8 cellular contexts compared by ENCODE assay signal in the genomic region with DNA sequence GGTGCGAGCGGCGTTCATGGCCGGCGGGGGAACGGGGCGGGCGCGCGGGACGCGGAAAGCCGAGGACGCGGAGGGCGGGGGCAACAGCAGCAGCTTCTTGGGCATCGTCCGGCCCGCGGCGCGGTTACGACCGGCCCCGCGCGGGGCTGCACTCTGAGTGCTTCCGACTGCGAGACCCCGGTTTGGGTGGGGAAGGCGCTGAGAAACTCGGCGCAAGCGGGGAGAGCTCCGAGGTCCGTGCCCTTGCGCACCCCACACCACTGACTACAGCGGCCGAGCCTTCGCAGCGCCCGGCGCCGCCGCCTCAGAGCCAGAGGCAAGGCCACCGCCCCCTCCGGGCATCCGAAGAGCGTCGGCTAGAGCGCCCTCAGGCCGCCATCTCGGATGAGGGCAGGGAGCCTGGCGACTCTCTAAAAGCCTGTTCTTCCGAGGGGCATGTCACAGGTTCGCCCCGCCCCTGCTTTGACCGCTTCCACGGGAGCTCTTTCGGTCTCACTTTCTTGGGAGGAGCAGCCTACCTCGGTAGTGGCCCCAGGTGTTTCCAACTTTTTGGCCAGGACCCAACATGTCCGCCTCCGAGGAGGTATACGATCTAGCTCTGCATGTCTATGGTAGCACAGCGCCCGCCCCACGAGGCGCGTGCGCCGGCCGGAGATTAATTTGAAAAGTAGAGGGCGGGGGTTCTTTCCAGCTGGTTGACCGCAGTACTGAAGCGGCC. TPM values are rescaled to one million over a fixed set of nuclear protein-coding genes. Genes with fewer than 3 reads are reported as not detected.
DNase-seq lines count a peak whose midpoint lies in the region; ATAC-seq and TF ChIP-seq lines count a peak whose summit lies in the region.

A gene with protein sequence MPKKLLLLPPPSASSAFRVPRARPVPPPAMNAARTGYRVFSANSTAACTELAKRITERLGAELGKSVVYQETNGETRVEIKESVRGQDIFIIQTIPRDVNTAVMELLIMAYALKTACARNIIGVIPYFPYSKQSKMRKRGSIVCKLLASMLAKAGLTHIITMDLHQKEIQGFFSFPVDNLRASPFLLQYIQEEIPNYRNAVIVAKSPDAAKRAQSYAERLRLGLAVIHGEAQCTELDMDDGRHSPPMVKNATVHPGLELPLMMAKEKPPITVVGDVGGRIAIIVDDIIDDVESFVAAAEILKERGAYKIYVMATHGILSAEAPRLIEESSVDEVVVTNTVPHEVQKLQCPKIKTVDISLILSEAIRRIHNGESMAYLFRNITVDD (minus strand): TSS at position 318 of the 718 bp plus-strand sequence. CDS start 213 bp downstream, at position 105.

- TF ChIP-seq POLR2A in GM19193 (IDR thresholded peaks at IDR 0.05; ENCODE audit: extremely low read depth, insufficient read depth, insufficient read length), result peak; percentile 89

- peaks cover 3% of the 10 kb centered on the region for H3K36me3 Mint-ChIP-seq in activated CD4-positive, alpha-beta T cell treated with anti-CD3 and anti-CD28 coated beads, Interleukin-2, amount 10 ng/mL, durations not matched to agents 24 days and 14 days (ENCODE audit: low read depth)

- H3K36me3 ChIP-seq in BE2C (no peaks in the 10 kb centered on the region), left lung (no peaks in the 10 kb centered on the region)

- peak; percentile 52 for TF ChIP-seq CTCF in BE2C (IDR thresholded peaks at IDR 0.05; ENCODE audit: low read depth, low read length)
- peak; percentile 24 to 52 for TF ChIP-seq CTCF in left lung (IDR thresholded peaks at IDR 0.05)

- H3K27me3 ChIP-seq in BE2C (no peaks in the 10 kb centered on the region), left lung (no peaks in the 10 kb centered on the region)

- H3K9me3 ChIP-seq in BE2C (no peaks in the 10 kb centered on the region), left lung (no peaks in the 10 kb centered on the region)

- intact Hi-C loops in activated CD4-positive, alpha-beta T cell treated with anti-CD3 and anti-CD28 coated beads, Interleukin-2, amount 10 ng/mL, durations not matched to agents 24 days and 14 days (cut with micrococcal nuclease), result loop anchor here (1.0 to 5.0 kb wide), 2 partner anchors 32 to 281 kb away; a partner anchor contains a TSS
- intact Hi-C loops in left lung (cut with DNase I), result no loop called here

- peaks cover 25% of the 10 kb centered on the region for H3K4me1 Mint-ChIP-seq in activated CD4-positive, alpha-beta T cell treated with anti-CD3 and anti-CD28 coated beads, Interleukin-2, amount 10 ng/mL, durations not matched to agents 24 days and 14 days

- H3K27me3 Mint-ChIP-seq in activated CD4-positive, alpha-beta T cell treated with anti-CD3 and anti-CD28 coated beads, Interleukin-2, amount 10 ng/mL, durations not matched to agents 24 days and 14 days, result peaks cover 3% of the 10 kb centered on the region

- H3K4me3 ChIP-seq in BE2C (ENCODE audit: low read depth, low read length), result peak within 1 kb of the TSS; percentile 84
- peak within 1 kb of the TSS; percentile 97 for H3K4me3 ChIP-seq in left lung

- H3K27ac Mint-ChIP-seq in activated CD4-positive, alpha-beta T cell treated with anti-CD3 and anti-CD28 coated beads, Interleukin-2, amount 10 ng/mL, durations not matched to agents 24 days and 14 days, result peak within 1 kb of the TSS; percentile 99

- DNase-seq in BE2C, result peak; percentile 93
- DNase-seq in NCI-H524 (lab: John Stamatoyannopoulos, UW), result peak; percentile 98 to 99
- peak; percentile 95 for DNase-seq in activated CD4-positive, alpha-beta T cell treated with anti-CD3 and anti-CD28 coated beads, Interleukin-2, amount 10 ng/mL, durations not matched to agents 24 days and 14 days
- peak; percentile 81 for DNase-seq in dedifferentiated amniotic fluid mesenchymal stem cell (ENCODE audit: extremely low spot score)
- DNase-seq in left lung, result peak; percentile 89 to 97
- DNase-seq in stimulated activated CD4-positive, alpha-beta T cell treated with anti-CD3 and anti-CD28 coated beads, Interleukin-2, amount 100 ng/mL, for 48 hours, result peak; percentile 69 to 71

- ATAC-seq in HG03442 (IDR thresholded peaks at IDR 0.05; ENCODE audit: unreplicated experiment) (peak; percentile 82), left lung (peak; percentile 98)

- peak within 1 kb of the TSS; percentile 90 for H3K27ac ChIP-seq in left lung

- H3K4me1 ChIP-seq in BE2C, result no peaks in the 10 kb centered on the region
- H3K4me1 ChIP-seq in left lung, result peaks cover 3 to 25% of the 10 kb centered on the region in 2 donors

- peak within 1 kb of the TSS; percentile 92 for H3K4me3 Mint-ChIP-seq in activated CD4-positive, alpha-beta T cell treated with anti-CD3 and anti-CD28 coated beads, Interleukin-2, amount 10 ng/mL, durations not matched to agents 24 days and 14 days

- H3K9me3 Mint-ChIP-seq in activated CD4-positive, alpha-beta T cell treated with anti-CD3 and anti-CD28 coated beads, Interleukin-2, amount 10 ng/mL, durations not matched to agents 24 days and 14 days, result no peaks in the 10 kb centered on the region

RNA-seq across cellular contexts. Expression of the gene that starts here (rescaled TPM):
- polyA plus RNA-seq in BE2C (2012; ENCODE audit: insufficient read depth, insufficient read length, low read depth), result 67.5 TPM
- total RNA-seq in activated CD4-positive, alpha-beta T cell treated with anti-CD3 and anti-CD28 coated beads, Interleukin-2, amount 10 ng/mL, durations not matched to agents 24 days and 14 days, result 37.2 and 45.2 TPM in 2 replicates
- 10 to 100 TPM; 51.2 to 52.8 TPM for total RNA-seq in left lung

Comparison
In these comparisons a context has a peak if more than half of its experiments do, and no peak if none do; other contexts are left out.
1. Peak in every context shown above with its lines: DNase-seq, ATAC-seq, H3K4me3 ChIP-seq and H3K27ac ChIP-seq.